ENCODE assay signal across 29 cellular contexts in genomic region chrX:38666909-38667308, GRCh38.
"Had no signal": no experiment of that assay in that cellular context is flagged by ENCODE, and none has a peak within 500 bp of the region (broad histone marks: within the 10 kb centered on the region; RNA-seq: fewer than 3 reads in every experiment).

No MANE protein-coding gene starts in this region.

- DNase-seq: naive thymus-derived CD4-positive, alpha-beta T cell; natural killer cell; occipital lobe; ovary; posterior cingulate gyrus; psoas muscle; right cardiac atrium; right lobe of liver; sigmoid colon; small intestine; stimulated activated CD4-positive, alpha-beta T cell treated with anti-CD3 and anti-CD28 coated beads, Interleukin-15, amount 100 ng/mL, for 24 hours; stimulated activated CD4-positive, alpha-beta T cell treated with anti-CD3 and anti-CD28 coated beads, Interleukin-2, amount 100 ng/mL, for 24 hours; stimulated activated CD4-positive, alpha-beta T cell treated with anti-CD3 and anti-CD28 coated beads, Interleukin-2, amount 100 ng/mL, for 48 hours; stimulated activated CD4-positive, alpha-beta T cell treated with anti-CD3 and anti-CD28 coated beads, Interleukin-4, amount 100 ng/mL, for 24 hours; stimulated activated naive CD4-positive, alpha-beta T cell; stimulated activated naive CD8-positive, alpha-beta T cell treated with anti-CD3 and anti-CD28 coated beads, Interleukin-15, amount 100 ng/mL, for 72 hours; stimulated activated naive CD8-positive, alpha-beta T cell treated with anti-CD3 and anti-CD28 coated beads, Interleukin-15, Interleukin-2, amounts not matched to agents 100 U/mL and 50 U/mL, for 24 hours; substantia nigra; testis; tibial artery; transverse colon; upper lobe of right lung; uterus had no signal

- H3K4me3 Mint-ChIP-seq: naive thymus-derived CD4-positive, alpha-beta T cell; natural killer cell; nephron; stimulated activated effector memory CD8-positive, alpha-beta T cell treated with anti-CD3 and anti-CD28 coated beads, Interleukin-12 subunit alpha, Interleukin-12 subunit beta, amount 100 ng/mL, for 72 hours; stimulated activated naive CD8-positive, alpha-beta T cell treated with anti-CD3 and anti-CD28 coated beads, Interleukin-15, amount 100 ng/mL, for 72 hours; type B pancreatic cell had no signal

- H3K9me3 ChIP-seq: ovary, psoas muscle, right lobe of liver, sigmoid colon, suprapubic skin, testis, tibial artery, transverse colon, upper lobe of right lung, uterus had no signal

- H3K27me3 Mint-ChIP-seq: naive thymus-derived CD4-positive, alpha-beta T cell; progenitor cell of endocrine pancreas; stimulated activated naive CD8-positive, alpha-beta T cell treated with anti-CD3 and anti-CD28 coated beads, Interleukin-15, amount 100 ng/mL, for 72 hours; type B pancreatic cell had no signal

- H3K36me3 ChIP-seq: ovary, right lobe of liver, sigmoid colon, suprapubic skin, tibial artery, transverse colon, upper lobe of right lung, uterus had no signal

- H3K4me3 ChIP-seq: ovary, psoas muscle, right lobe of liver, sigmoid colon, suprapubic skin, testis, tibial artery, transverse colon, upper lobe of right lung, uterus had no signal

- H3K36me3 Mint-ChIP-seq: naive thymus-derived CD4-positive, alpha-beta T cell; natural killer cell; stimulated activated effector memory CD8-positive, alpha-beta T cell treated with anti-CD3 and anti-CD28 coated beads, Interleukin-12 subunit alpha, Interleukin-12 subunit beta, amount 100 ng/mL, for 72 hours; type B pancreatic cell had no signal

- H3K27me3 ChIP-seq: ovary, sigmoid colon, suprapubic skin, testis, tibial artery, transverse colon, upper lobe of right lung, uterus had no signal

- H3K27ac Mint-ChIP-seq: natural killer cell; nephron; progenitor cell of endocrine pancreas; stimulated activated effector memory CD8-positive, alpha-beta T cell treated with anti-CD3 and anti-CD28 coated beads, Interleukin-12 subunit alpha, Interleukin-12 subunit beta, amount 100 ng/mL, for 72 hours; stimulated activated naive CD8-positive, alpha-beta T cell treated with anti-CD3 and anti-CD28 coated beads, Interleukin-15, amount 100 ng/mL, for 72 hours; type B pancreatic cell had no signal

- H3K9me3 Mint-ChIP-seq: naive thymus-derived CD4-positive, alpha-beta T cell; natural killer cell; stimulated activated effector memory CD8-positive, alpha-beta T cell treated with anti-CD3 and anti-CD28 coated beads, Interleukin-12 subunit alpha, Interleukin-12 subunit beta, amount 100 ng/mL, for 72 hours; stimulated activated naive CD8-positive, alpha-beta T cell treated with anti-CD3 and anti-CD28 coated beads, Interleukin-15, amount 100 ng/mL, for 72 hours; type B pancreatic cell had no signal

- H3K4me1 ChIP-seq: parathyroid adenoma, right lobe of liver, sigmoid colon, suprapubic skin, testis, tibial artery, transverse colon, upper lobe of right lung, uterus had no signal

- H3K4me1 Mint-ChIP-seq: natural killer cell; stimulated activated naive CD8-positive, alpha-beta T cell treated with anti-CD3 and anti-CD28 coated beads, Interleukin-15, amount 100 ng/mL, for 72 hours had no signal
